In the genomic region with DNA sequence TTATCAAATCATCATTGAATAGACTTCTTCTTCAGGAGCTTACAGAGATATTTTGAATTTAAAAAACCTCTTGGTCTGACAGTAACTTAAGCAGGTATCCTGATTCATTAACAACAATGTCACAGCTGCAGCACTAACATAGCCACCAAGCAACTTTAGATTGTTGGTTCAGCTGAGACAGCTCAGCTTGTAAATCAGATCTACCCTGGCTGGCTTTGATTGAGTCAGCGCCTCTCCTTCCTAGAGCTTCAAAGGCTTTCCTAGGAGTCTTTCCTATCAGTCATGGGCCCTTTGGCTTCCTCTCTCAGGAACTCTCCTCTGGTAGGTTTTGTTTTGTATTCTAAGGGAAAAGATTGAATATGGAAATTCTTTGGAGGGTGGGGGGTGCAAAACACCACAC, we compare ENCODE assay signal across 18 cellular contexts.
DNase-seq lines count a peak whose midpoint lies in the region; ATAC-seq, FAIRE-seq and TF ChIP-seq lines count a peak whose summit lies in the region.
"Had no signal": no experiment of that assay in that cellular context is flagged by ENCODE, and none has a peak within 500 bp of the region (broad histone marks: within the 10 kb centered on the region; RNA-seq: fewer than 3 reads in every experiment).

No MANE protein-coding gene starts in this region.

- peak overlapping the region; percentile 34 for H3K4me2 ChIP-seq in GM23338
- H3K4me2 ChIP-seq in H1 (ENCODE audit: insufficient read depth in 1 of 2, low read depth in 2 of 2, low read length in 2 of 2): 0 out of 4 replicates have a peak overlapping the region, but pooled peaks of 1 of the 2 experiments have one; percentile 9
- H3K4me2 ChIP-seq in mesendoderm (ENCODE audit: low read length): no peak overlapping the region

- H3K27me3 Mint-ChIP-seq in GM23338 (ENCODE audit: insufficient read depth, low read depth, poor library complexity): no peaks in the 10 kb centered on the region
- peaks cover 0 to 1% (median 0%) of the 10 kb centered on the region in 3 donors for H3K27me3 Mint-ChIP-seq in CD14-positive monocyte (ENCODE audit: low read depth in 3 of 3)
- H3K27me3 Mint-ChIP-seq: memory B cell had no signal

- H3K27me3 ChIP-seq in GM23338 (ENCODE audit: insufficient read depth): no peaks in the 10 kb centered on the region
- H3K27me3 ChIP-seq in H1 (replicated peaks in 1 of 4; ENCODE audit: control insufficient read depth in 3 of 4, extremely low read depth in 1 of 4, insufficient read depth in 3 of 4, low read length in 3 of 4): no peaks in the 10 kb centered on the region
- no peaks in the 10 kb centered on the region for H3K27me3 ChIP-seq in mesendoderm (ENCODE audit: insufficient read depth, low read length, poor library complexity)
- no peaks in the 10 kb centered on the region for H3K27me3 ChIP-seq in dorsolateral prefrontal cortex
- H3K27me3 ChIP-seq: neutrophil, upper lobe of left lung had no signal

- H4K8ac ChIP-seq in H1 (ENCODE audit: extremely low read depth, insufficient read depth, low read length) (no peak overlapping the region), mesendoderm (ENCODE audit: low read depth, low read length) (no peak overlapping the region)

- H2AFZ ChIP-seq in GM23338: no peak overlapping the region
- H2AFZ ChIP-seq in H1 (ENCODE audit: low read length): no peak overlapping the region

- H3K14ac ChIP-seq in H1 (ENCODE audit: insufficient read length): no peak overlapping the region

- H3K4me1 Mint-ChIP-seq in GM23338: peaks cover 31% of the 10 kb centered on the region
- peaks cover 2% of the 10 kb centered on the region for H3K4me1 Mint-ChIP-seq in CD14-positive monocyte
- H3K4me1 Mint-ChIP-seq: memory B cell; stimulated activated effector memory CD8-positive, alpha-beta T cell treated with anti-CD3 and anti-CD28 coated beads, Interleukin-12 subunit alpha, Interleukin-12 subunit beta, amount 100 ng/mL, for 72 hours; T-cell had no signal

- H2BK120ac ChIP-seq in H1 (replicated peaks; ENCODE audit: low read depth, low read length) (no peak overlapping the region), mesendoderm (ENCODE audit: low read depth, low read length) (no peak overlapping the region)

- H3K27ac Mint-ChIP-seq in GM23338: peak overlapping the region; percentile 80
- no peak overlapping the region for H3K27ac Mint-ChIP-seq in CD14-positive monocyte
- H3K27ac Mint-ChIP-seq: memory B cell; stimulated activated effector memory CD8-positive, alpha-beta T cell treated with anti-CD3 and anti-CD28 coated beads, Interleukin-12 subunit alpha, Interleukin-12 subunit beta, amount 100 ng/mL, for 72 hours; T-cell had no signal

- H3K27ac ChIP-seq in GM23338 (ENCODE audit: low read depth): peak overlapping the region; percentile 3
- no peak overlapping the region for H3K27ac ChIP-seq in H1 (ENCODE audit: low read depth, low read length)
- no peak overlapping the region for H3K27ac ChIP-seq in mesendoderm (ENCODE audit: low read depth, low read length)
- no peak overlapping the region for H3K27ac ChIP-seq in caudate nucleus (ENCODE audit: low read depth, low read length)
- H3K27ac ChIP-seq in dorsolateral prefrontal cortex: no peak overlapping the region
- H3K27ac ChIP-seq: neutrophil, upper lobe of left lung had no signal

- no peak overlapping the region for H4K91ac ChIP-seq in H1 (replicated peaks; ENCODE audit: insufficient read length, low read length)

- H2BK15ac ChIP-seq in H1 (ENCODE audit: low read length) (no peak overlapping the region), mesendoderm (replicated peaks; ENCODE audit: low read depth) (no peak overlapping the region)

- H3K9ac ChIP-seq in H1 (replicated peaks in 1 of 4; ENCODE audit: extremely low read depth in 1 of 4, low read depth in 3 of 4, low read length in 3 of 4) (no peak overlapping the region), mesendoderm (ENCODE audit: low read length) (no peak overlapping the region)

- H3K4me1 ChIP-seq in GM23338 (ENCODE audit: insufficient read depth) (peaks cover 18% of the 10 kb centered on the region), H1 (replicated peaks in 1 of 4; ENCODE audit: control insufficient read depth in 3 of 4, insufficient read depth in 4 of 4, low read length in 3 of 4) (peaks cover 0 to 4% (median under 1%) of the 10 kb centered on the region in 4 experiments; a peak in 2 of 7 replicates), mesendoderm (ENCODE audit: control insufficient read depth, low read depth, low read length) (no peaks in the 10 kb centered on the region)
- H3K4me1 ChIP-seq: upper lobe of left lung had no signal

- H2BK5ac ChIP-seq in H1 (ENCODE audit: low read depth, low read length) (no peak overlapping the region), mesendoderm (ENCODE audit: low read length) (no peak overlapping the region)

- H4K5ac ChIP-seq in H1 (ENCODE audit: insufficient read length, low read depth, low read length): no peak overlapping the region
- no peak overlapping the region for H4K5ac ChIP-seq in mesendoderm (ENCODE audit: low read length)

- H3K79me2 ChIP-seq in GM23338 (replicated peaks; ENCODE audit: insufficient read depth) (no peaks in the 10 kb centered on the region), H1 (ENCODE audit: control insufficient read depth in 1 of 2, insufficient read depth in 2 of 2, low read length in 2 of 2) (no peaks in the 10 kb centered on the region), mesendoderm (ENCODE audit: control insufficient read depth, insufficient read depth, low read length) (no peaks in the 10 kb centered on the region)

- WGBS in H1 (ENCODE audit: extremely low coverage in 1 of 2, insufficient coverage in 1 of 2, insufficient read length in 1 of 2, insufficient replicate concordance in 2 of 2, low coverage in 1 of 2, low lambda C conversion rate in 2 of 2, missing lambda C conversion rate in 1 of 2), 2 experiments: 6% methylated on average over 1 of the region's 1 CpG; no CpG with 5 or more reads in 1 of the 2 experiments
- no CpG with 5 or more reads among the region's 1 CpG for WGBS in mesendoderm (ENCODE audit: extremely low coverage, insufficient coverage, low lambda C conversion rate)

- peaks cover 4% of the 10 kb centered on the region; the same call in 1 of the 2 replicates for H3K36me3 ChIP-seq in GM23338 (ENCODE audit: insufficient read depth)
- H3K36me3 ChIP-seq in H1 (ENCODE audit: control insufficient read depth in 2 of 4, insufficient read depth in 4 of 4, low read length in 3 of 4): no peaks in the 10 kb centered on the region
- H3K36me3 ChIP-seq in mesendoderm (ENCODE audit: control insufficient read depth, insufficient read depth, low read length): no peaks in the 10 kb centered on the region
- H3K36me3 ChIP-seq: neutrophil, upper lobe of left lung had no signal

- H3F3A ChIP-seq in GM23338 (replicated peaks; ENCODE audit: low read depth): no peaks in the 10 kb centered on the region

- peaks cover 2% of the 10 kb centered on the region; the same call in 1 of the 2 replicates for H3K23me2 ChIP-seq in H1 (ENCODE audit: low read depth, low read length)

- TF ChIP-seq CTCF in GM23338 (conservative IDR thresholded peaks at IDR 0.05; ENCODE audit: low read depth in 2 of 2) (no peak), H1 (IDR thresholded peaks at IDR 0.05; ENCODE audit: control extremely low read depth in 1 of 3, insufficient read depth in 1 of 3, low read depth in 1 of 3, low read length in 3 of 3) (no peak), dorsolateral prefrontal cortex (IDR thresholded peaks at IDR 0.05 in 54 of 56, conservative IDR thresholded peaks at IDR 0.05 in 2 of 56; ENCODE audit: low read depth in 1 of 56, partially characterized antibody in 56 of 56) (no peak), CD14-positive monocyte (IDR thresholded peaks at IDR 0.05) (no peak)

- no peaks in the 10 kb centered on the region for H3K9me3 ChIP-seq in H1 (ENCODE audit: insufficient read depth in 2 of 2, low read depth in 1 of 2, low read length in 1 of 2)
- H3K9me3 ChIP-seq: neutrophil, upper lobe of left lung had no signal

- H3K56ac ChIP-seq in H1 (replicated peaks; ENCODE audit: insufficient read length, low read depth, low read length) (no peak overlapping the region), mesendoderm (ENCODE audit: low read length) (no peak overlapping the region)

- no peaks in the 10 kb centered on the region for H3K79me1 ChIP-seq in H1 (ENCODE audit: low read depth, low read length)
- H3K79me1 ChIP-seq in mesendoderm (ENCODE audit: low read length): no peaks in the 10 kb centered on the region

- intact Hi-C loops in dorsolateral prefrontal cortex (cut with DNase I) (no loop called here), CD14-positive monocyte (cut with micrococcal nuclease) (no loop called here)

- H3K4me3 Mint-ChIP-seq in GM23338 (peak overlapping the region; percentile 1; the same call in 1 of the 3 replicates), CD14-positive monocyte (no peak overlapping the region)
- H3K4me3 Mint-ChIP-seq: memory B cell; stimulated activated effector memory CD8-positive, alpha-beta T cell treated with anti-CD3 and anti-CD28 coated beads, Interleukin-12 subunit alpha, Interleukin-12 subunit beta, amount 100 ng/mL, for 72 hours; T-cell had no signal

- peak; percentile 93 for FAIRE-seq in H1 (lab: Jason Lieb, UNC)

- no peaks in the 10 kb centered on the region for H4K20me1 ChIP-seq in GM23338 (replicated peaks; ENCODE audit: insufficient read depth)
- H4K20me1 ChIP-seq in H1 (replicated peaks in 1 of 2; ENCODE audit: control insufficient read depth in 1 of 2, insufficient read depth in 2 of 2, low read length in 2 of 2): no peaks in the 10 kb centered on the region

- DNase-seq in GM23338 (ENCODE audit: low spot score): peak; percentile 81
- peak; percentile 48 for DNase-seq in LoVo (ENCODE audit: low spot score)
- peak in 1 of 2 experiments; percentile 34 for DNase-seq in H1 (ENCODE audit: low read depth in 1 of 2, low spot score in 2 of 2)
- peak; percentile 93 for DNase-seq in mesendoderm
- DNase-seq in caudate nucleus (lab: John Stamatoyannopoulos, UW): no peak
- no peak for DNase-seq in NCI-H1105 (lab: John Stamatoyannopoulos, UW)
- DNase-seq in dorsolateral prefrontal cortex: no peak
- DNase-seq in CD14-positive monocyte (ENCODE audit: low spot score): no peak
- DNase-seq: activated CD4-positive, CD25-positive, alpha-beta regulatory T cell; activated naive CD4-positive, alpha-beta T cell treated with Interleukin-2 at 50 U/mL for 16 hours; dermis blood vessel endothelial cell; NCI-H1048; NCI-H2227 treated with DMSO at 0.1 percent for 48 hours; T-cell; upper lobe of left lung had no signal

- POLR2A ChIA-PET in H1 (lab: Charles Lee; ENCODE audit: partially characterized antibody): interaction anchor here (0.7 kb wide), 1 partner anchor 180 kb away, joined by 3 read pairs; no protein-coding TSS in a partner anchor

- CTCF ChIA-PET in H1 (lab: Charles Lee; ENCODE audit: partially characterized antibody): interaction anchor here (0.7 to 1.1 kb wide), 4 partner anchors 11 to 161 kb away, joined by 3 read pairs; no protein-coding TSS in a partner anchor

- TF ChIP-seq POLR2A in H1 (IDR thresholded peaks at IDR 0.05; ENCODE audit: control extremely low read depth in 1 of 2, low read depth in 2 of 2, low read length in 2 of 2): no peak

- H2BK20ac ChIP-seq in H1 (ENCODE audit: low read length): no peak overlapping the region

- H2AK5ac ChIP-seq in H1 (ENCODE audit: low read depth, low read length) (no peak overlapping the region), mesendoderm (ENCODE audit: low read length) (no peak overlapping the region)

- H3K4me3 ChIP-seq in GM23338 (no peak overlapping the region), H1 (ENCODE audit: extremely low read depth in 1 of 4, insufficient read depth in 2 of 4, low read depth in 3 of 4, low read length in 4 of 4) (no peak overlapping the region), mesendoderm (ENCODE audit: low read length) (no peak overlapping the region), dorsolateral prefrontal cortex (no peak overlapping the region)
- H3K4me3 ChIP-seq: upper lobe of left lung had no signal

- peaks cover 11% of the 10 kb centered on the region; the same call in 1 of the 2 replicates for H3K9me2 ChIP-seq in GM23338 (ENCODE audit: insufficient read depth)

- TF ChIP-seq RAD21 in H1 (IDR thresholded peaks at IDR 0.05 in 1 of 2, conservative IDR thresholded peaks at IDR 0.05 in 1 of 2; ENCODE audit: low read depth in 2 of 2, low read length in 2 of 2): no peak; a peak in 1 of 4 replicates

- TF ChIP-seq EP300 in H1 (IDR thresholded peaks at IDR 0.05; ENCODE audit: borderline replicate concordance in 1 of 2, low read depth in 2 of 2, low read length in 2 of 2): no peak

- H3K18ac ChIP-seq in H1 (ENCODE audit: extremely low read depth, low read length) (no peak overlapping the region), mesendoderm (ENCODE audit: low read length) (no peak overlapping the region)

- peak; percentile 100 for ATAC-seq in GM23338
- ATAC-seq: stimulated activated effector memory CD8-positive, alpha-beta T cell treated with anti-CD3 and anti-CD28 coated beads, Interleukin-12 subunit alpha, Interleukin-12 subunit beta, amount 100 ng/mL, for 72 hours; T-cell had no signal

- no peak overlapping the region for H3K4ac ChIP-seq in H1 (replicated peaks; ENCODE audit: insufficient read length, low read depth, low read length)
- no peak overlapping the region for H3K4ac ChIP-seq in mesendoderm (ENCODE audit: low read depth, low read length)

- H3K23ac ChIP-seq in H1 (ENCODE audit: insufficient read length) (no peak overlapping the region), mesendoderm (ENCODE audit: low read length) (no peak overlapping the region)

- H3K9me3 Mint-ChIP-seq in GM23338: peaks cover 21% of the 10 kb centered on the region
- H3K9me3 Mint-ChIP-seq in CD14-positive monocyte: peaks cover 4 to 14% (median 10%) of the 10 kb centered on the region in 7 donors
- H3K9me3 Mint-ChIP-seq: memory B cell had no signal

- peaks cover 22% of the 10 kb centered on the region for H3K36me3 Mint-ChIP-seq in GM23338 (ENCODE audit: low read depth)
- H3K36me3 Mint-ChIP-seq in CD14-positive monocyte: peaks cover 0 to 3% of the 10 kb centered on the region in 2 donors
- H3K36me3 Mint-ChIP-seq: memory B cell; stimulated activated effector memory CD8-positive, alpha-beta T cell treated with anti-CD3 and anti-CD28 coated beads, Interleukin-12 subunit alpha, Interleukin-12 subunit beta, amount 100 ng/mL, for 72 hours; T-cell had no signal

- no peak overlapping the region for H2BK12ac ChIP-seq in H1 (ENCODE audit: low read depth, low read length)

Comparison
In these comparisons a context has a peak if more than half of its experiments do, and no peak if none do; other contexts are left out.
1. DNase-seq: peak in GM23338 (single experiment), LoVo (single experiment) and mesendoderm (single experiment); none in caudate nucleus (0 of 61), NCI-H1105 (single experiment), dorsolateral prefrontal cortex (0 of 10) and CD14-positive monocyte (single experiment).